Comparison of ENCODE assay signal across 17 cellular contexts in genomic region chr3:39910828-39911464, GRCh38.
DNase-seq lines count a peak whose midpoint lies in the region; ATAC-seq and TF ChIP-seq lines count a peak whose summit lies in the region.
"Had no signal": no experiment of that assay in that cellular context is flagged by ENCODE, and none has a peak within 500 bp of the region (broad histone marks: within the 10 kb centered on the region; RNA-seq: fewer than 3 reads in every experiment).

No MANE protein-coding gene starts in this region.

- no peaks in the 10 kb centered on the region for H3K36me3 ChIP-seq in stomach
- H3K36me3 ChIP-seq: heart left ventricle, right atrium auricular region, vagina had no signal

- no peak overlapping the region for H3K4me3 ChIP-seq in stomach
- H3K4me3 ChIP-seq: heart left ventricle, right atrium auricular region, vagina had no signal

- 25 to 53% (median 32%) methylated on average over 3 of the region's 3 CpGs for whole genome bisulfite sequencing in stomach, 5 donors

- peak; percentile 62 for ATAC-seq in foreskin keratinocyte
- no peak for ATAC-seq in HG02642 (IDR thresholded peaks at IDR 0.05; ENCODE audit: poor library complexity, unreplicated experiment)
- ATAC-seq: activated T-helper 17 cell treated with anti-CD3 and anti-CD28 coated beads, Interleukin-2, amount 50 U/mL, for 72 hours; naive thymus-derived CD4-positive, alpha-beta T cell; stimulated activated effector memory CD8-positive, alpha-beta T cell treated with anti-CD3 and anti-CD28 coated beads, Interleukin-12 subunit alpha, Interleukin-12 subunit beta, amount 100 ng/mL, for 72 hours had no signal

- TF ChIP-seq CTCF in foreskin keratinocyte (conservative IDR thresholded peaks at IDR 0.05), result no peak
- no peak for TF ChIP-seq CTCF in stomach (IDR thresholded peaks at IDR 0.05)
- no peak for TF ChIP-seq CTCF in GM13977 (IDR thresholded peaks at IDR 0.05; ENCODE audit: extremely low read depth, insufficient read depth, missing control alignments)

- no peaks in the 10 kb centered on the region for H3K4me1 ChIP-seq in foreskin keratinocyte
- peaks cover 4 to 33% (median 24%) of the 10 kb centered on the region in 4 donors for H3K4me1 ChIP-seq in stomach

- intact Hi-C loops in stomach (cut with DNase I; ENCODE audit: low total_unique reads), result no loop called here

- no peak overlapping the region for H3K27ac ChIP-seq in foreskin keratinocyte
- peak overlapping the region in 4 of 5 donors; percentile 18 to 67 (median 63) for H3K27ac ChIP-seq in stomach
- H3K27ac ChIP-seq: vagina had no signal

- no peak for TF ChIP-seq POLR2A in stomach (IDR thresholded peaks at IDR 0.05)

- H3K27me3 ChIP-seq in foreskin keratinocyte, result no peaks in the 10 kb centered on the region
- H3K27me3 ChIP-seq in stomach, result no peaks in the 10 kb centered on the region
- H3K27me3 ChIP-seq: heart left ventricle, right atrium auricular region, vagina had no signal

- DNase-seq in HS-5 (ENCODE audit: low read depth) (peak; percentile 63), astrocyte of the hippocampus (ENCODE audit: low read depth, low spot score) (peak; percentile 44), foreskin keratinocyte (peak in 1 of 2 donors; percentile 11), stomach (no peak), GM13977 (ENCODE audit: low spot score) (no peak), AG08395 (ENCODE audit: low spot score) (no peak)
- DNase-seq: activated CD4-positive, alpha-beta memory T cell treated with anti-CD3 and anti-CD28 coated beads, Interleukin-2, amount 10 ng/mL, durations not matched to agents 7 days and 5 days; CD4-positive, alpha-beta memory T cell; heart left ventricle; naive thymus-derived CD4-positive, alpha-beta T cell; SHP77 treated with DMSO at 0.1 percent for 48 hours; stimulated activated CD4-positive, alpha-beta T cell treated with anti-CD3 and anti-CD28 coated beads, Interleukin-4, amount 100 ng/mL, for 4 hours had no signal

- in situ Hi-C loops in GM13977 (cut with MboI; ENCODE audit: low pct_unique_long_range_greater_than_20kb, low sequenced_read_pairs, unreplicated experiment), result no loop called here

- TF ChIP-seq EP300 in stomach (IDR thresholded peaks at IDR 0.05), result no peak

- H3K9me3 ChIP-seq in stomach, result no peaks in the 10 kb centered on the region
- H3K9me3 ChIP-seq: heart left ventricle, right atrium auricular region, vagina had no signal

Comparison
In these comparisons a context has a peak if more than half of its experiments do, and no peak if none do; other contexts are left out.
1. DNase-seq: peak in HS-5 (single experiment) and astrocyte of the hippocampus (single experiment); none in stomach (single experiment), GM13977 (single experiment) and AG08395 (single experiment).